In genomic region chr1:212967767-212968166, GRCh38 we compare ENCODE assay signal across 9 cellular contexts. TPM values are rescaled to one million over a fixed set of nuclear protein-coding genes. Genes with fewer than 3 reads are reported as not detected.
DNase-seq lines count a peak whose midpoint lies in the region; ATAC-seq, FAIRE-seq and TF ChIP-seq lines count a peak whose summit lies in the region.
"Had no signal": no experiment of that assay in that cellular context is flagged by ENCODE, and none has a peak within 500 bp of the region (broad histone marks: within the 10 kb centered on the region; RNA-seq: fewer than 3 reads in every experiment).

No MANE protein-coding gene starts in this region.

- H3K4me2 ChIP-seq in BLaER1 treated with 17β-estradiol and CSF1 and Interleukin-3, amounts not matched to agents 10 nM and 100 nM = peak overlapping the region in 7 of 11 experiments; percentile 59 to 80 (median 72); a peak in 13 of 22 replicates
- no peak overlapping the region for H3K4me2 ChIP-seq in Karpas-422 (ENCODE audit: low read depth, low read length, poor library complexity, severe bottlenecking)

- H2AFZ ChIP-seq in Karpas-422 (ENCODE audit: low read length) = no peak overlapping the region

- no peaks in the 10 kb centered on the region for H3K27me3 ChIP-seq in BLaER1 treated with 17β-estradiol and CSF1 and Interleukin-3, amounts not matched to agents 10 nM and 100 nM
- H3K27me3 ChIP-seq in Karpas-422 (ENCODE audit: low read length) = no peaks in the 10 kb centered on the region
- H3K27me3 ChIP-seq in WERI-Rb-1 (ENCODE audit: insufficient read depth, low read depth, severe bottlenecking) = no peaks in the 10 kb centered on the region

- peaks cover 4 to 31% (median 21%) of the 10 kb centered on the region in 10 experiments; a peak in 17 of 20 replicates for H3K4me1 ChIP-seq in BLaER1 treated with 17β-estradiol and CSF1 and Interleukin-3, amounts not matched to agents 10 nM and 100 nM
- H3K4me1 ChIP-seq in Karpas-422 (ENCODE audit: low read length) = no peaks in the 10 kb centered on the region
- H3K4me1 ChIP-seq in kidney (ENCODE audit: control insufficient read depth in 1 of 2, insufficient read depth in 1 of 2, low read depth in 1 of 2, low read length in 2 of 2) = no peaks in the 10 kb centered on the region

- H3K79me2 ChIP-seq in Karpas-422 (ENCODE audit: low read length) = no peaks in the 10 kb centered on the region

- H3K27ac ChIP-seq in BLaER1 treated with 17β-estradiol and CSF1 and Interleukin-3, amounts not matched to agents 10 nM and 100 nM = peak overlapping the region in 2 of 11 experiments; percentile 17 to 46; a peak in 1 of 22 replicates
- H3K27ac ChIP-seq in Karpas-422 (ENCODE audit: low read length) (no peak overlapping the region), WERI-Rb-1 (peak overlapping the region; percentile 64), kidney (ENCODE audit: low read depth in 2 of 2, low read length in 2 of 2) (no peak overlapping the region)

- intact Hi-C loops in kidney (cut with DNase I) = no loop called here

- H3K9me3 ChIP-seq in BLaER1 treated with 17β-estradiol and CSF1 and Interleukin-3, amounts not matched to agents 10 nM and 100 nM (replicated peaks in 1 of 11) = no peaks in the 10 kb centered on the region
- no peaks in the 10 kb centered on the region for H3K9me3 ChIP-seq in Karpas-422 (ENCODE audit: low read length)
- no peaks in the 10 kb centered on the region for H3K9me3 ChIP-seq in WERI-Rb-1 (ENCODE audit: severe bottlenecking)
- H3K9me3 ChIP-seq in kidney (ENCODE audit: control insufficient read depth in 1 of 2, low read length in 2 of 2) = no peaks in the 10 kb centered on the region

- FAIRE-seq in kidney (lab: Jason Lieb, UNC) = no peak

- H3K9ac ChIP-seq in BLaER1 treated with 17β-estradiol and CSF1 and Interleukin-3, amounts not matched to agents 10 nM and 100 nM = no peak overlapping the region
- H3K9ac ChIP-seq in Karpas-422 (ENCODE audit: low read length) (no peak overlapping the region), kidney (ENCODE audit: low read length in 2 of 2) (no peak overlapping the region)

- no peaks in the 10 kb centered on the region for H4K20me1 ChIP-seq in BLaER1 treated with 17β-estradiol and CSF1 and Interleukin-3, amounts not matched to agents 10 nM and 100 nM
- H4K20me1 ChIP-seq in Karpas-422 (ENCODE audit: insufficient read depth, low read depth, low read length) = no peaks in the 10 kb centered on the region

- H3K36me3 ChIP-seq in BLaER1 treated with 17β-estradiol and CSF1 and Interleukin-3, amounts not matched to agents 10 nM and 100 nM = peaks cover 0 to 79% (median 64%) of the 10 kb centered on the region in 11 experiments; a peak in 16 of 22 replicates
- H3K36me3 ChIP-seq in Karpas-422 (ENCODE audit: insufficient read depth, low read length) (no peaks in the 10 kb centered on the region), WERI-Rb-1 (peaks cover 35% of the 10 kb centered on the region), kidney (ENCODE audit: control insufficient read depth in 1 of 2, insufficient read depth in 2 of 2, low read length in 2 of 2) (no peaks in the 10 kb centered on the region)

- no peaks in the 10 kb centered on the region for H3K9me2 ChIP-seq in Karpas-422 (replicated peaks; ENCODE audit: insufficient read depth, low read length)

- no peak overlapping the region for H3K4me3 ChIP-seq in BLaER1 treated with 17β-estradiol and CSF1 and Interleukin-3, amounts not matched to agents 10 nM and 100 nM
- no peak overlapping the region for H3K4me3 ChIP-seq in Karpas-422 (ENCODE audit: low read length)
- no peak overlapping the region for H3K4me3 ChIP-seq in WERI-Rb-1 (ENCODE audit: low read depth, low read length)
- no peak overlapping the region for H3K4me3 ChIP-seq in kidney (ENCODE audit: low read length in 2 of 2)

- peak; percentile 75 for DNase-seq in Karpas-422
- DNase-seq in WERI-Rb-1 = peak; percentile 69
- no peak for DNase-seq in kidney
- DNase-seq in NCI-H2081 treated with DMSO at 0.1 percent for 48 hours (lab: John Stamatoyannopoulos, UW) = no peak
- DNase-seq in stimulated activated naive CD4-positive, alpha-beta T cell treated with Interleukin-2 at 50 U/mL for 16 hours (lab: John Stamatoyannopoulos, UW) = no peak
- no peak for DNase-seq in NCI-H1417 treated with DMSO at 0.1 percent for 48 hours (lab: John Stamatoyannopoulos, UW)

- peak; percentile 82 for ATAC-seq in GM18868 (IDR thresholded peaks at IDR 0.05; ENCODE audit: unreplicated experiment)

- TF ChIP-seq CTCF in WERI-Rb-1 (IDR thresholded peaks at IDR 0.05; ENCODE audit: low read depth, low read length) (peak; percentile 91), kidney (IDR thresholded peaks at IDR 0.05; ENCODE audit: borderline replicate concordance, extremely low read depth, insufficient read depth) (peak; percentile 31)

RNA-seq across cellular contexts. Expression of gene VASH2, which starts 17.4 kb away (rescaled TPM):
- total RNA-seq in Karpas-422 (2014; rRNA removed; shearing (Covaris generic); ENCODE audit: low replicate concordance) = not detected in 2 replicates
- 0.57 TPM for total RNA-seq in kidney
- not detected for polyA plus RNA-seq in kidney (ENCODE audit: insufficient read depth, low read depth, low replicate concordance)
- polyA plus RNA-seq: IgD-negative memory B cell had no signal

RNA-seq across cellular contexts. Expression of gene ANGEL2, which starts 47.9 kb away (rescaled TPM):
- total RNA-seq in Karpas-422 (2014; rRNA removed; shearing (Covaris generic); ENCODE audit: low replicate concordance) = 49.1 and 97.1 TPM in 2 replicates
- 38.6 TPM for total RNA-seq in kidney
- polyA plus RNA-seq in kidney (ENCODE audit: insufficient read depth, low read depth, low replicate concordance) = 11.0 TPM

Comparison
In these comparisons a context has a peak if more than half of its experiments do, and no peak if none do; other contexts are left out.
1. DNase-seq: peak in Karpas-422 (single experiment) and WERI-Rb-1 (single experiment); none in kidney (single experiment), NCI-H2081 treated with DMSO at 0.1 percent for 48 hours (single experiment), stimulated activated naive CD4-positive, alpha-beta T cell treated with Interleukin-2 at 50 U/mL for 16 hours (single experiment) and NCI-H1417 treated with DMSO at 0.1 percent for 48 hours (single experiment).